Comparison of ENCODE assay signal across 1 cellular context in genomic region chr11:104713366-104713765, GRCh38.
TF ChIP-seq lines count a peak whose summit lies in the region.

No MANE protein-coding gene starts in this region.

TF ChIP-seq in H1, 55 proteins besides CTCF, POLR2A, EP300 and RAD21 (continued from another document):
- TF ChIP-seq CHD7 (IDR thresholded peaks at IDR 0.05; ENCODE audit: insufficient replicate concordance, low read length) (no peak), USF2 (IDR thresholded peaks at IDR 0.05; ENCODE audit: low read length) (no peak), SIN3A (conservative IDR thresholded peaks at IDR 0.05 in 1 of 2, IDR thresholded peaks at IDR 0.05 in 1 of 2; ENCODE audit: low read depth in 1 of 2, low read length in 2 of 2) (no peak), ZNF274 (IDR thresholded peaks at IDR 0.05; ENCODE audit: borderline replicate concordance, extremely low read depth, low read length) (no peak), MAX (IDR thresholded peaks at IDR 0.05) (no peak), SIRT6 (IDR thresholded peaks at IDR 0.05; ENCODE audit: low read length) (no peak), ASH2L (IDR thresholded peaks at IDR 0.05; ENCODE audit: low read length) (no peak), TBP (IDR thresholded peaks at IDR 0.05; ENCODE audit: low read depth, low read length) (no peak)
